Comparison of ENCODE assay signal across 1 cellular context in genomic region chr1:54221113-54221834, GRCh38.
A peak's percentile ranks its signal among the peaks of the same experiment; 100 is the strongest.
TF ChIP-seq lines count a peak whose summit lies in the region.

No MANE protein-coding gene starts in this region.

TF ChIP-seq in HepG2, 621 proteins besides CTCF, POLR2A, EP300 and RAD21:
- TF ChIP-seq, protein P1, sequence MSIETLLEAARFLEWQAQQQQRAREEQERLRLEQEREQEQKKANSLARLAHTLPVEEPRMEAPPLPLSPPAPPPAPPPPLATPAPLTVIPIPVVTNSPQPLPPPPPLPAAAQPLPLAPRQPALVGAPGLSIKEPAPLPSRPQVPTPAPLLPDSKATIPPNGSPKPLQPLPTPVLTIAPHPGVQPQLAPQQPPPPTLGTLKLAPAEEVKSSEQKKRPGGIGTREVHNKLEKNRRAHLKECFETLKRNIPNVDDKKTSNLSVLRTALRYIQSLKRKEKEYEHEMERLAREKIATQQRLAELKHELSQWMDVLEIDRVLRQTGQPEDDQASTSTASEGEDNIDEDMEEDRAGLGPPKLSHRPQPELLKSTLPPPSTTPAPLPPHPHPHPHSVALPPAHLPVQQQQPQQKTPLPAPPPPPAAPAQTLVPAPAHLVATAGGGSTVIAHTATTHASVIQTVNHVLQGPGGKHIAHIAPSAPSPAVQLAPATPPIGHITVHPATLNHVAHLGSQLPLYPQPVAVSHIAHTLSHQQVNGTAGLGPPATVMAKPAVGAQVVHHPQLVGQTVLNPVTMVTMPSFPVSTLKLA (IDR thresholded peaks at IDR 0.05), result peak; percentile 43
- TF ChIP-seq ZNF230 (CRISPR knock-in tag; IDR thresholded peaks at IDR 0.05), result no peak
